Comparison of ENCODE assay signal across 19 cellular contexts in the genomic region with DNA sequence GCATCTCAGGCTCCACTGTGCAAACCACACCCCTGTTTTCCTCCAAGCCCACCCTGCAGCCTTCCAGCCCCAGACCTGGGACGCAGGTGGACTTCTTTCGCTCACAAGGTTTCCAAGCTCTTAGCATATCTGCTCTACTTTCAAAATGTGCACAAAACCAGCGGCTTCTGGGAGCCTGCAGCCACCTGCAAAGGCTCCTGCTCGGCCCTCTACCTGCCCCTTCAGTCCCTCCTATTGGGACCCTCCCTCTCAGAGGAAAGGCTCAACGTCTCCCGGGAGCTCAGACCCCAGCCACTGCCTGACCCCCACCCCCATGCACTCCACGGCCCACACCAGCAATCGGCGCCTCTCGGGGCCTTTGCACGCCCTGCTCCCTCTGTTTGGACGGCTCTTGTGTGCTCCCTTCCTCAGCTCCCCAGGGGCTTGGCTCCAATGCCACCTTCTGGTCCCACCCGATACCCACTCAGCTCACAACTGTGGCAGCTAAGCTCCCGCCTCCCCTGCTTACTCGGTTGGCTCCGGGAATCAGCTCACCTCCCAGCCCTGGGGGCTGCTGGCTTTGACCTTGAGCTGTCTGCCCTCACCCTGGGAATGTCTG. TPM values are rescaled to one million over a fixed set of nuclear protein-coding genes. Genes with fewer than 3 reads are reported as not detected.
A peak's percentile ranks its signal among the peaks of the same experiment; 100 is the strongest.
DNase-seq lines count a peak whose midpoint lies in the region; ATAC-seq and TF ChIP-seq lines count a peak whose summit lies in the region.
"Had no signal": no experiment of that assay in that cellular context is flagged by ENCODE, and none has a peak within 500 bp of the region (broad histone marks: within the 10 kb centered on the region; RNA-seq: fewer than 3 reads in every experiment).

No MANE protein-coding gene starts in this region.

- no peak overlapping the region for H2AFZ ChIP-seq in H9 (ENCODE audit: low read length)
- H2AFZ ChIP-seq: PC-9 had no signal

- no peak overlapping the region for H3T11ph ChIP-seq in H9 (ENCODE audit: low read length)

- H2AK5ac ChIP-seq in H9 (ENCODE audit: insufficient read length, low read length), result no peak overlapping the region

- H3K79me2 ChIP-seq in H9 (ENCODE audit: insufficient read depth, low read length), result no peaks in the 10 kb centered on the region

- no peak overlapping the region for H4K8ac ChIP-seq in H9 (replicated peaks; ENCODE audit: insufficient read length, low read depth, low read length)

- peak overlapping the region; percentile 46 for H3K4me3 Mint-ChIP-seq in T-helper 2 cell treated with Interferon-gamma antibody and Interleukin-4, amounts not matched to agents 5 μg/mL and 100 μg/mL, for 36 hours
- H3K4me3 Mint-ChIP-seq in H9, result peak overlapping the region; percentile 46 to 77
- H3K4me3 Mint-ChIP-seq in brain, result peak overlapping the region; percentile 48 to 79 (median 73)
- peak overlapping the region; percentile 45 for H3K4me3 Mint-ChIP-seq in neural crest cell
- H3K4me3 Mint-ChIP-seq: activated CD8-positive, alpha-beta T cell treated with anti-CD3 and anti-CD28 coated beads, Interleukin-2, amount 10 ng/mL, durations not matched to agents 7 days and 5 days had no signal

- no peak overlapping the region for H2BK120ac ChIP-seq in H9 (ENCODE audit: low read depth, low read length, poor library complexity, severe bottlenecking)

- H3K4me1 ChIP-seq in H9 (ENCODE audit: insufficient read depth, low read length), result no peaks in the 10 kb centered on the region

- H2BK15ac ChIP-seq in H9 (ENCODE audit: low read depth, low read length), result no peak overlapping the region

- no peak overlapping the region for H3K56ac ChIP-seq in H9 (ENCODE audit: insufficient read length, low read depth, low read length)

- H3K14ac ChIP-seq in H9 (ENCODE audit: insufficient read depth, low read length), result no peak overlapping the region

- no peak overlapping the region for H4K91ac ChIP-seq in H9 (ENCODE audit: insufficient read length, low read depth, low read length)

- H3K9me3 ChIP-seq in H9 (ENCODE audit: control insufficient read depth, low read depth, low read length), result no peaks in the 10 kb centered on the region
- H3K9me3 ChIP-seq: colonic mucosa, SK-N-SH had no signal

- no peak overlapping the region for H3K9ac ChIP-seq in H9 (ENCODE audit: extremely low read depth, insufficient read length, low read length)
- H3K9ac ChIP-seq: KMS-11, SK-N-SH had no signal

- H3K23me2 ChIP-seq in H9 (ENCODE audit: insufficient read length, low read depth, low read length, poor library complexity, severe bottlenecking), result peaks cover 8% of the 10 kb centered on the region

- TF ChIP-seq CTCF in H9 (conservative IDR thresholded peaks at IDR 0.05) (no peak), brain (conservative IDR thresholded peaks at IDR 0.05) (no peak), neural crest cell (conservative IDR thresholded peaks at IDR 0.05) (no peak)

- no peak overlapping the region for H4K5ac ChIP-seq in H9 (ENCODE audit: insufficient read length, low read depth, low read length)

- no peaks in the 10 kb centered on the region for H3K9me3 Mint-ChIP-seq in T-helper 2 cell treated with Interferon-gamma antibody and Interleukin-4, amounts not matched to agents 5 μg/mL and 100 μg/mL, for 36 hours
- H3K9me3 Mint-ChIP-seq in H9, result peaks cover 0 to 4% of the 10 kb centered on the region in 2 experiments; a peak in 2 of 5 replicates
- H3K9me3 Mint-ChIP-seq in brain, result peaks cover 0 to 15% (median 0%) of the 10 kb centered on the region in 5 experiments
- H3K9me3 Mint-ChIP-seq in neural crest cell, result no peaks in the 10 kb centered on the region

- H2BK12ac ChIP-seq in H9 (ENCODE audit: insufficient read length, low read depth, low read length), result no peak overlapping the region

- no peaks in the 10 kb centered on the region for H3K36me3 Mint-ChIP-seq in T-helper 2 cell treated with Interferon-gamma antibody and Interleukin-4, amounts not matched to agents 5 μg/mL and 100 μg/mL, for 36 hours (ENCODE audit: low read depth)
- H3K36me3 Mint-ChIP-seq in H9 (ENCODE audit: insufficient read depth in 1 of 3, low read depth in 3 of 3), result no peaks in the 10 kb centered on the region; a peak in 1 of 7 replicates
- no peaks in the 10 kb centered on the region for H3K36me3 Mint-ChIP-seq in brain
- H3K36me3 Mint-ChIP-seq in neural crest cell (ENCODE audit: low read depth), result no peaks in the 10 kb centered on the region

- peak overlapping the region; percentile 36 for H3K27ac Mint-ChIP-seq in T-helper 2 cell treated with Interferon-gamma antibody and Interleukin-4, amounts not matched to agents 5 μg/mL and 100 μg/mL, for 36 hours
- H3K27ac Mint-ChIP-seq in H9 (no peak overlapping the region), brain (peak overlapping the region in 1 of 5 experiments; percentile 61), neural crest cell (ENCODE audit: unreplicated experiment) (no peak overlapping the region)
- H3K27ac Mint-ChIP-seq: activated CD8-positive, alpha-beta T cell treated with anti-CD3 and anti-CD28 coated beads, Interleukin-2, amount 10 ng/mL, durations not matched to agents 7 days and 5 days had no signal

- no peaks in the 10 kb centered on the region for H4K20me1 ChIP-seq in H9 (ENCODE audit: control insufficient read depth, insufficient read depth, insufficient read length)

- H3K4me2 ChIP-seq in H9 (ENCODE audit: insufficient read depth, insufficient read length, low read length), result no peak overlapping the region
- H3K4me2 ChIP-seq: KMS-11, PC-9, SK-N-SH had no signal

- no peak overlapping the region for H3K4ac ChIP-seq in H9 (ENCODE audit: low read depth, low read length)

- H2BK5ac ChIP-seq in H9 (ENCODE audit: insufficient read length, low read length), result no peak overlapping the region

- WGBS in H9 (ENCODE audit: extremely low coverage, insufficient read length, low lambda C conversion rate), result no CpG with 5 or more reads among the region's 16 CpGs

- no peaks in the 10 kb centered on the region for H3K79me1 ChIP-seq in H9 (ENCODE audit: insufficient read depth, low read depth, low read length, poor library complexity, severe bottlenecking)

- peaks cover 53% of the 10 kb centered on the region for H3K27me3 ChIP-seq in H9 (ENCODE audit: insufficient read depth, low read length)

- ATAC-seq in HG02973 (IDR thresholded peaks at IDR 0.05; ENCODE audit: unreplicated experiment) (no peak), GM21529 (IDR thresholded peaks at IDR 0.05; ENCODE audit: unreplicated experiment) (no peak)
- ATAC-seq: activated CD8-positive, alpha-beta T cell treated with anti-CD3 and anti-CD28 coated beads, Interleukin-2, amount 10 ng/mL, durations not matched to agents 7 days and 5 days had no signal

- no peak overlapping the region for H3K27ac ChIP-seq in H9 (ENCODE audit: insufficient read length, low read depth, low read length)
- H3K27ac ChIP-seq: colonic mucosa, KMS-11, PC-9 had no signal

- H3K4me1 Mint-ChIP-seq in T-helper 2 cell treated with Interferon-gamma antibody and Interleukin-4, amounts not matched to agents 5 μg/mL and 100 μg/mL, for 36 hours (ENCODE audit: low read depth), result peaks cover 33% of the 10 kb centered on the region
- H3K4me1 Mint-ChIP-seq in H9 (peaks cover 20 to 38% of the 10 kb centered on the region in 2 experiments), brain (peaks cover 27% of the 10 kb centered on the region), neural crest cell (no peaks in the 10 kb centered on the region)

- H2BK20ac ChIP-seq in H9 (ENCODE audit: low read depth, low read length, poor library complexity, severe bottlenecking), result no peak overlapping the region

- no peak overlapping the region for H3K18ac ChIP-seq in H9 (ENCODE audit: insufficient read length, low read depth, low read length)

- DNase-seq in T-helper 2 cell treated with Interferon-gamma antibody and Interleukin-4, amounts not matched to agents 5 μg/mL and 100 μg/mL, for 36 hours (ENCODE audit: low spot score), result no peak
- DNase-seq in T-helper 2 cell (no peak), H9 (no peak), neural crest cell (ENCODE audit: low read depth, low spot score) (no peak), NCI-H2171 treated with DMSO at 0.1 percent for 48 hours (lab: John Stamatoyannopoulos, UW) (no peak)
- DNase-seq: activated CD8-positive, alpha-beta T cell treated with anti-CD3 and anti-CD28 coated beads, Interleukin-2, amount 10 ng/mL, durations not matched to agents 7 days and 5 days; activated effector memory CD4-positive, alpha-beta T cell treated with Interleukin-2 at 50 U/mL for 16 hours; colonic mucosa; DND-41; GOT3; NCI-H2171; NCI-H82; PC-9; SK-N-SH; trophoblast cell had no signal

- peaks cover 67% of the 10 kb centered on the region for H3K27me3 Mint-ChIP-seq in T-helper 2 cell treated with Interferon-gamma antibody and Interleukin-4, amounts not matched to agents 5 μg/mL and 100 μg/mL, for 36 hours (ENCODE audit: low read depth)
- H3K27me3 Mint-ChIP-seq in H9 (ENCODE audit: low read depth), result peaks cover 90% of the 10 kb centered on the region
- peaks cover 84% of the 10 kb centered on the region for H3K27me3 Mint-ChIP-seq in brain
- peaks cover 80% of the 10 kb centered on the region for H3K27me3 Mint-ChIP-seq in neural crest cell (ENCODE audit: low read depth)

- no peak overlapping the region for H3K23ac ChIP-seq in H9 (ENCODE audit: insufficient read length, low read depth, low read length)

RNA-seq across cellular contexts. Expression of a gene that starts 1.0 kb away (rescaled TPM):
- total RNA-seq in H9 (2021), result 0.75 and 0.85 TPM in 2 replicates
- 19.5 TPM for polyA plus RNA-seq in brain (ENCODE audit: insufficient read depth, low read depth, low replicate concordance)
- 1.5 and 1.7 TPM in 2 replicates for total RNA-seq in neural crest cell
